27 cellular contexts compared by ENCODE assay signal in the genomic region with DNA sequence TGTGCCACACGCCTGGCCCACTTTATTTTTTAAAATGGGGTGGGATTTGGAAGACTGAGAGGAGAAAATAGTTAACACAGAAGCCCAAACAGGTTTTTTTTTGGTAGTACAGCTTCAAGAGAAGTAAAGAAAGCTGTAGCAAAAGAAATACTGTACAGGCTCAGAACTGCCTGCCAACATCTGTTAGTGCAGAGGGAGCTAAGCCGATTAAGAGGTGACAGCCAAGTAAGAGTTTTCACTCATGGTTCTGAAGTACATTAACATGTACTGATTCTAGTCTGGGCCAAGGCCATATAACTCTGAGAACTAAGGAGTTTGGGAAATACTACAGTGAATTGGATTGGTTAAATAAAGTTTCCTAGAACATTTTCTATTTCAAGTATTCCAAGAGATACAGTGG.
"Had no signal": no experiment of that assay in that cellular context is flagged by ENCODE, and none has a peak within 500 bp of the region (broad histone marks: within the 10 kb centered on the region; RNA-seq: fewer than 3 reads in every experiment).

No MANE protein-coding gene starts in this region.

- H3K4me3 ChIP-seq: left lung, lower lobe of right lung, neural progenitor cell, psoas muscle, right atrium auricular region, right lobe of liver, smooth muscle cell, tibial nerve, uterus had no signal

- ATAC-seq: left colon; left lung; lower lobe of right lung; naive thymus-derived CD8-positive, alpha-beta T cell; psoas muscle; right lobe of liver; stimulated activated memory B cell treated with anti-CD40 and anti-IgM and Interleukin-4, amounts not matched to agents 10 μg/mL and 1 μg/mL and 100 μg/mL, for 72 hours; stimulated activated naive CD8-positive, alpha-beta T cell treated with anti-CD3 and anti-CD28 coated beads, Interleukin-15, amount 100 ng/mL, for 72 hours had no signal

- H3K9me3 ChIP-seq: lower lobe of right lung, neutrophil, right atrium auricular region, right lobe of liver, tibial nerve, uterus had no signal

- H3K27ac ChIP-seq: left lung, lower lobe of right lung, neural progenitor cell, neutrophil, parathyroid adenoma, psoas muscle, right atrium auricular region, right lobe of liver, tibial nerve, uterus had no signal

- H3K27me3 ChIP-seq: left lung, neural progenitor cell, neutrophil, right atrium auricular region, right lobe of liver, tibial nerve, uterus had no signal

- DNase-seq: immature natural killer cell; kidney; left colon; left lung; lower lobe of right lung; mammary epithelial cell; mesenchymal stem cell; naive thymus-derived CD8-positive, alpha-beta T cell; nephron progenitor cell; occipital lobe; psoas muscle; right lobe of liver; stimulated activated CD4-positive, alpha-beta T cell treated with anti-CD3 and anti-CD28 coated beads, Interleukin-1b, Interleukin-23, amount 100 ng/mL, for 48 hours; stimulated activated CD4-positive, alpha-beta T cell treated with anti-CD3 and anti-CD28 coated beads, Interleukin-2, amount 100 ng/mL, for 48 hours; stimulated activated CD4-positive, alpha-beta T cell treated with anti-CD3 and anti-CD28 coated beads, Interleukin-4, amount 100 ng/mL, for 4 hours; stimulated activated CD8-positive, alpha-beta memory T cell treated with anti-CD3 and anti-CD28 coated beads, Interleukin-4, amount 100 ng/mL, for 48 hours; stimulated activated naive CD4-positive, alpha-beta T cell treated with Interleukin-2 at 50 U/mL for 16 hours; stimulated activated naive CD8-positive, alpha-beta T cell treated with anti-CD3 and anti-CD28 coated beads, Interleukin-15, amount 100 ng/mL, for 72 hours; substantia nigra; uterus had no signal

- H3K36me3 ChIP-seq: lower lobe of right lung, neural progenitor cell, neutrophil, right atrium auricular region, right lobe of liver, uterus had no signal
